In genomic region chr2:217604527-217605279, GRCh38 we compare ENCODE assay signal across 17 cellular contexts.
A peak's percentile ranks its signal among the peaks of the same experiment; 100 is the strongest.
DNase-seq lines count a peak whose midpoint lies in the region; ATAC-seq and TF ChIP-seq lines count a peak whose summit lies in the region.
"Had no signal": no experiment of that assay in that cellular context is flagged by ENCODE, and none has a peak within 500 bp of the region (broad histone marks: within the 10 kb centered on the region; RNA-seq: fewer than 3 reads in every experiment).

No MANE protein-coding gene starts in this region.

- 29% methylated on average over 10 of the region's 10 CpGs for WGBS in smooth muscle cell (ENCODE audit: low lambda C conversion rate)
- 28% methylated on average over 9 of the region's 10 CpGs for WGBS in mesenchymal stem cell

- no peaks in the 10 kb centered on the region for H3K79me1 ChIP-seq in mesenchymal stem cell (replicated peaks; ENCODE audit: low read length, poor library complexity, severe bottlenecking)

- H3K27ac ChIP-seq in lower lobe of right lung (peak overlapping the region; percentile 24), smooth muscle cell (ENCODE audit: low read depth) (no peak overlapping the region), mesenchymal stem cell (ENCODE audit: low read length, poor library complexity, severe bottlenecking) (no peak overlapping the region)
- H3K27ac ChIP-seq: GM23248, neural progenitor cell, thoracic aorta had no signal

- DNase-seq in NCI-H2227 treated with DMSO at 0.1 percent for 48 hours (lab: John Stamatoyannopoulos, UW) (peak; percentile 68), cerebellum (ENCODE audit: low spot score) (peak; percentile 88), lower lobe of right lung (no peak), smooth muscle cell (lab: John Stamatoyannopoulos, UW; ENCODE audit: unreplicated experiment) (no peak), DMS53 treated with DMSO at 0.1 percent for 48 hours (lab: John Stamatoyannopoulos, UW; ENCODE audit: unreplicated experiment) (no peak), pons (ENCODE audit: low spot score) (no peak), mesenchymal stem cell (no peak)
- DNase-seq: activated CD4-positive, alpha-beta T cell treated with anti-CD3 and anti-CD28 coated beads, Interleukin-2, amount 10 ng/mL, durations not matched to agents 7 days and 5 days; endodermal cell; GM23248; head of caudate nucleus; NCI-H1930; NCI-H446 treated with DMSO at 0.1 percent for 48 hours; T-helper 1 cell had no signal

- H4K20me1 ChIP-seq in smooth muscle cell (ENCODE audit: low read depth), result no peaks in the 10 kb centered on the region

- intact Hi-C loops in lower lobe of right lung (cut with DNase I), result no loop called here

- H3K4ac ChIP-seq in mesenchymal stem cell (ENCODE audit: low read depth in 1 of 2, low read length in 2 of 2), result no peak overlapping the region

- no peak overlapping the region for H4K8ac ChIP-seq in mesenchymal stem cell (ENCODE audit: low read length)

- no peaks in the 10 kb centered on the region for H3K27me3 ChIP-seq in lower lobe of right lung (ENCODE audit: low read depth)
- H3K27me3 ChIP-seq in smooth muscle cell (ENCODE audit: low read depth), result no peaks in the 10 kb centered on the region
- peaks cover 73 to 85% of the 10 kb centered on the region in 2 experiments for H3K27me3 ChIP-seq in mesenchymal stem cell (ENCODE audit: control insufficient read depth in 1 of 2, insufficient read depth in 1 of 2, low read length in 2 of 2)
- H3K27me3 ChIP-seq: neural progenitor cell had no signal

- H2BK15ac ChIP-seq in mesenchymal stem cell (ENCODE audit: low read depth, poor library complexity, severe bottlenecking), result no peak overlapping the region

- TF ChIP-seq CTCF in lower lobe of right lung (IDR thresholded peaks at IDR 0.05), result no peak
- no peak for TF ChIP-seq CTCF in smooth muscle cell (IDR thresholded peaks at IDR 0.05; ENCODE audit: borderline replicate concordance, insufficient read depth, poor library complexity, severe bottlenecking)

- peak in 1 of 2 donors; percentile 12 for ATAC-seq in lower lobe of right lung
- ATAC-seq: stimulated activated effector memory CD8-positive, alpha-beta T cell treated with anti-CD3 and anti-CD28 coated beads, Interleukin-12 subunit alpha, Interleukin-12 subunit beta, amount 100 ng/mL, for 72 hours had no signal

- H4K91ac ChIP-seq in mesenchymal stem cell (ENCODE audit: low read length), result no peak overlapping the region

- no peak overlapping the region for H3K14ac ChIP-seq in mesenchymal stem cell (ENCODE audit: low read length in 2 of 2)

- peak overlapping the region; percentile 40 for H3K4me2 ChIP-seq in smooth muscle cell
- H3K4me2 ChIP-seq in mesenchymal stem cell (ENCODE audit: low read length, poor library complexity, severe bottlenecking), result no peak overlapping the region
- H3K4me2 ChIP-seq: neural progenitor cell had no signal

- no peak overlapping the region for H2AK5ac ChIP-seq in mesenchymal stem cell (ENCODE audit: low read length, severe bottlenecking)

- peaks cover 17% of the 10 kb centered on the region for H3K4me1 ChIP-seq in lower lobe of right lung
- H3K4me1 ChIP-seq in smooth muscle cell (ENCODE audit: low read depth), result no peaks in the 10 kb centered on the region
- H3K4me1 ChIP-seq in mesenchymal stem cell (ENCODE audit: control insufficient read depth, insufficient read depth, low read depth, low read length), result no peaks in the 10 kb centered on the region

- H3K9ac ChIP-seq in smooth muscle cell (ENCODE audit: low read depth) (no peak overlapping the region), mesenchymal stem cell (ENCODE audit: low read length) (no peak overlapping the region)
- H3K9ac ChIP-seq: GM23248, neural progenitor cell had no signal

- H3F3A ChIP-seq in smooth muscle cell (ENCODE audit: low read depth), result no peaks in the 10 kb centered on the region

- H2BK12ac ChIP-seq in mesenchymal stem cell (ENCODE audit: low read length in 2 of 2), result no peak overlapping the region

- H3K36me3 ChIP-seq in lower lobe of right lung, result no peaks in the 10 kb centered on the region
- no peaks in the 10 kb centered on the region for H3K36me3 ChIP-seq in smooth muscle cell (ENCODE audit: low read depth)
- no peaks in the 10 kb centered on the region for H3K36me3 ChIP-seq in mesenchymal stem cell (ENCODE audit: control insufficient read depth in 1 of 2, insufficient read depth in 2 of 2, low read depth in 1 of 2, low read length in 2 of 2)
- H3K36me3 ChIP-seq: neural progenitor cell had no signal

- H3K9me3 ChIP-seq in lower lobe of right lung (no peaks in the 10 kb centered on the region), smooth muscle cell (replicated peaks; ENCODE audit: low read depth) (no peaks in the 10 kb centered on the region), mesenchymal stem cell (ENCODE audit: control insufficient read depth, low read length) (peaks cover 2% of the 10 kb centered on the region)
- H3K9me3 ChIP-seq: thoracic aorta had no signal

- H3K23ac ChIP-seq in mesenchymal stem cell (ENCODE audit: low read length in 2 of 2), result no peak overlapping the region

- H2AFZ ChIP-seq in smooth muscle cell (ENCODE audit: low read depth) (no peak overlapping the region), mesenchymal stem cell (ENCODE audit: low read depth, low read length) (no peak overlapping the region)
- H2AFZ ChIP-seq: GM23248, neural progenitor cell had no signal

- H3K18ac ChIP-seq in mesenchymal stem cell (ENCODE audit: low read depth in 1 of 2, low read length in 2 of 2), result no peak overlapping the region

- no peak overlapping the region for H2BK5ac ChIP-seq in mesenchymal stem cell (ENCODE audit: low read depth, low read length, poor library complexity, severe bottlenecking)

- H2BK120ac ChIP-seq in mesenchymal stem cell (ENCODE audit: low read depth, low read length), result no peak overlapping the region

- no peaks in the 10 kb centered on the region for H3K79me2 ChIP-seq in smooth muscle cell (ENCODE audit: low read depth)

- H3K4me3 ChIP-seq in lower lobe of right lung (no peak overlapping the region), smooth muscle cell (no peak overlapping the region), mesenchymal stem cell (ENCODE audit: insufficient read depth in 1 of 2, low read depth in 1 of 2, low read length in 2 of 2) (no peak overlapping the region)
- H3K4me3 ChIP-seq: GM23248, neural progenitor cell, thoracic aorta had no signal

Comparison
In these comparisons a context has a peak if more than half of its experiments do, and no peak if none do; other contexts are left out.
1. DNase-seq: peak in NCI-H2227 treated with DMSO at 0.1 percent for 48 hours (single experiment) and cerebellum (single experiment); none in lower lobe of right lung (single experiment), smooth muscle cell (single experiment), DMS53 treated with DMSO at 0.1 percent for 48 hours (single experiment), pons (single experiment) and mesenchymal stem cell (single experiment).